ENCODE assay signal across 21 cellular contexts in genomic region chr14:37411079-37411735, GRCh38.
A peak's percentile ranks its signal among the peaks of the same experiment; 100 is the strongest.
DNase-seq lines count a peak whose midpoint lies in the region; ATAC-seq and TF ChIP-seq lines count a peak whose summit lies in the region.
"Had no signal": no experiment of that assay in that cellular context is flagged by ENCODE, and none has a peak within 500 bp of the region (broad histone marks: within the 10 kb centered on the region; RNA-seq: fewer than 3 reads in every experiment).

No MANE protein-coding gene starts in this region.

- no peak overlapping the region for H3K27ac Mint-ChIP-seq in osteocyte (ENCODE audit: unreplicated experiment)
- H3K27ac Mint-ChIP-seq: brain; natural killer cell; stimulated activated naive CD8-positive, alpha-beta T cell treated with anti-CD3 and anti-CD28 coated beads, Interleukin-15, amount 100 ng/mL, for 72 hours had no signal

- no peak for TF ChIP-seq CTCF in osteocyte (IDR thresholded peaks at IDR 0.05)
- TF ChIP-seq CTCF in right atrium auricular region (IDR thresholded peaks at IDR 0.05), result no peak

- DNase-seq in COLO668 (lab: John Stamatoyannopoulos, UW; ENCODE audit: unreplicated experiment) (peak; percentile 33), DMS153 treated with DMSO at 0.1 percent for 48 hours (lab: John Stamatoyannopoulos, UW; ENCODE audit: unreplicated experiment) (peak; percentile 25), NCI-H1105 treated with DMSO at 0.1 percent for 48 hours (lab: John Stamatoyannopoulos, UW) (peak; percentile 72), amniotic epithelial cell (ENCODE audit: low read depth) (peak; percentile 27), osteocyte (ENCODE audit: extremely low spot score, unreplicated experiment) (no peak), LoVo (ENCODE audit: low spot score) (no peak), right atrium auricular region (ENCODE audit: low spot score) (no peak)
- DNase-seq: activated CD4-positive, alpha-beta T cell treated with anti-CD3 and anti-CD28 coated beads for 4 hours; activated naive CD4-positive, alpha-beta T cell; activated T-cell treated with anti-CD3 and anti-CD28 coated beads, Interleukin-2, amount 50 U/mL, for 48 hours; cerebellar nuclear complex; natural killer cell; NCI-H1436; NCI-H2227 treated with DMSO at 0.1 percent for 48 hours; occipital lobe; OCI-M1; stimulated activated naive CD8-positive, alpha-beta T cell treated with anti-CD3 and anti-CD28 coated beads, Interleukin-15, amount 100 ng/mL, for 72 hours; uterus had no signal

- peaks cover 1% of the 10 kb centered on the region for H3K4me1 Mint-ChIP-seq in osteocyte (ENCODE audit: unreplicated experiment)
- H3K4me1 Mint-ChIP-seq: brain; natural killer cell; stimulated activated naive CD8-positive, alpha-beta T cell treated with anti-CD3 and anti-CD28 coated beads, Interleukin-15, amount 100 ng/mL, for 72 hours had no signal

- no peaks in the 10 kb centered on the region for H3K9me3 Mint-ChIP-seq in osteocyte (ENCODE audit: unreplicated experiment)
- H3K9me3 Mint-ChIP-seq: brain had no signal

- H3K4me1 ChIP-seq in right atrium auricular region, result no peaks in the 10 kb centered on the region
- H3K4me1 ChIP-seq: BLaER1 treated with 17β-estradiol and CSF1 and Interleukin-3, amounts not matched to agents 10 nM and 100 nM; uterus had no signal

- no peak for ATAC-seq in GM19328 (IDR thresholded peaks at IDR 0.05; ENCODE audit: unreplicated experiment)
- ATAC-seq: natural killer cell; stimulated activated naive CD8-positive, alpha-beta T cell treated with anti-CD3 and anti-CD28 coated beads, Interleukin-15, amount 100 ng/mL, for 72 hours had no signal

- H3K36me3 Mint-ChIP-seq in osteocyte (ENCODE audit: unreplicated experiment), result no peaks in the 10 kb centered on the region
- H3K36me3 Mint-ChIP-seq: brain, natural killer cell had no signal

- no peaks in the 10 kb centered on the region for H3K27me3 ChIP-seq in right atrium auricular region
- H3K27me3 ChIP-seq: BLaER1 treated with 17β-estradiol and CSF1 and Interleukin-3, amounts not matched to agents 10 nM and 100 nM; uterus had no signal

- H3K4me3 Mint-ChIP-seq in osteocyte (ENCODE audit: unreplicated experiment), result no peak overlapping the region
- H3K4me3 Mint-ChIP-seq: brain; natural killer cell; stimulated activated naive CD8-positive, alpha-beta T cell treated with anti-CD3 and anti-CD28 coated beads, Interleukin-15, amount 100 ng/mL, for 72 hours had no signal

- no peaks in the 10 kb centered on the region for H3K36me3 ChIP-seq in right atrium auricular region
- H3K36me3 ChIP-seq: BLaER1 treated with 17β-estradiol and CSF1 and Interleukin-3, amounts not matched to agents 10 nM and 100 nM; uterus had no signal

- no peaks in the 10 kb centered on the region for H3K9me3 ChIP-seq in right atrium auricular region
- H3K9me3 ChIP-seq: BLaER1 treated with 17β-estradiol and CSF1 and Interleukin-3, amounts not matched to agents 10 nM and 100 nM; uterus had no signal

- H3K27ac ChIP-seq in right atrium auricular region, result no peak overlapping the region
- H3K27ac ChIP-seq: BLaER1 treated with 17β-estradiol and CSF1 and Interleukin-3, amounts not matched to agents 10 nM and 100 nM; uterus had no signal

- no peaks in the 10 kb centered on the region for H3K27me3 Mint-ChIP-seq in osteocyte (ENCODE audit: unreplicated experiment)
- H3K27me3 Mint-ChIP-seq: brain; stimulated activated naive CD8-positive, alpha-beta T cell treated with anti-CD3 and anti-CD28 coated beads, Interleukin-15, amount 100 ng/mL, for 72 hours had no signal

- H3K4me3 ChIP-seq in right atrium auricular region, result no peak overlapping the region
- H3K4me3 ChIP-seq: BLaER1 treated with 17β-estradiol and CSF1 and Interleukin-3, amounts not matched to agents 10 nM and 100 nM; uterus had no signal

Comparison
In these comparisons a context has a peak if more than half of its experiments do, and no peak if none do; other contexts are left out.
1. DNase-seq: peak in COLO668 (single experiment), DMS153 treated with DMSO at 0.1 percent for 48 hours (single experiment), NCI-H1105 treated with DMSO at 0.1 percent for 48 hours (single experiment) and amniotic epithelial cell (single experiment); none in osteocyte (single experiment), LoVo (single experiment) and right atrium auricular region (single experiment).